In genomic region chr20:1688886-1689538, GRCh38 we compare ENCODE assay signal across 19 cellular contexts. TPM values are rescaled to one million over a fixed set of nuclear protein-coding genes. Genes with fewer than 3 reads are reported as not detected.
A peak's percentile ranks its signal among the peaks of the same experiment; 100 is the strongest.
DNase-seq lines count a peak whose midpoint lies in the region; ATAC-seq and TF ChIP-seq lines count a peak whose summit lies in the region.
"Had no signal": no experiment of that assay in that cellular context is flagged by ENCODE, and none has a peak within 500 bp of the region (broad histone marks: within the 10 kb centered on the region; RNA-seq: fewer than 3 reads in every experiment).

No MANE protein-coding gene starts in this region.

- no peak overlapping the region for H3K4me3 Mint-ChIP-seq in T-helper 2 cell treated with Interferon-gamma antibody and Interleukin-4, amounts not matched to agents 5 μg/mL and 100 μg/mL, for 36 hours
- peak overlapping the region; percentile 24 for H3K4me3 Mint-ChIP-seq in activated naive CD8-positive, alpha-beta T cell treated with anti-CD3 and anti-CD28 coated beads, Interleukin-2, amount 50 U/mL, for 24 hours
- no peak overlapping the region for H3K4me3 Mint-ChIP-seq in glutamatergic neuron (ENCODE audit: unreplicated experiment)

- peaks cover 37% of the 10 kb centered on the region for H3K4me1 Mint-ChIP-seq in T-helper 2 cell treated with Interferon-gamma antibody and Interleukin-4, amounts not matched to agents 5 μg/mL and 100 μg/mL, for 36 hours (ENCODE audit: low read depth)
- peaks cover 58% of the 10 kb centered on the region for H3K4me1 Mint-ChIP-seq in activated naive CD8-positive, alpha-beta T cell treated with anti-CD3 and anti-CD28 coated beads, Interleukin-2, amount 50 U/mL, for 24 hours
- peaks cover 4% of the 10 kb centered on the region for H3K4me1 Mint-ChIP-seq in glutamatergic neuron (ENCODE audit: low read depth, unreplicated experiment)

- TF ChIP-seq CTCF in glutamatergic neuron (IDR thresholded peaks at IDR 0.05; ENCODE audit: partially characterized antibody, unreplicated experiment), result no peak

- H3K27ac Mint-ChIP-seq in T-helper 2 cell treated with Interferon-gamma antibody and Interleukin-4, amounts not matched to agents 5 μg/mL and 100 μg/mL, for 36 hours, result peak overlapping the region; percentile 3
- peak overlapping the region; percentile 66 to 81 for H3K27ac Mint-ChIP-seq in activated naive CD4-positive, alpha-beta T cell treated with anti-CD3 and anti-CD28 coated beads, Interleukin-2, amount 50 U/mL, for 72 hours
- H3K27ac Mint-ChIP-seq in activated naive CD8-positive, alpha-beta T cell treated with anti-CD3 and anti-CD28 coated beads, Interleukin-2, amount 50 U/mL, for 24 hours, result peak overlapping the region; percentile 85
- H3K27ac Mint-ChIP-seq in glutamatergic neuron (ENCODE audit: unreplicated experiment), result no peak overlapping the region
- H3K27ac Mint-ChIP-seq: CD4-positive, alpha-beta memory T cell had no signal

- H3K9me3 Mint-ChIP-seq in T-helper 2 cell treated with Interferon-gamma antibody and Interleukin-4, amounts not matched to agents 5 μg/mL and 100 μg/mL, for 36 hours, result peaks cover 15% of the 10 kb centered on the region
- H3K9me3 Mint-ChIP-seq in activated naive CD4-positive, alpha-beta T cell treated with anti-CD3 and anti-CD28 coated beads, Interleukin-2, amount 50 U/mL, for 72 hours, result peaks cover 0 to 10% of the 10 kb centered on the region in 2 donors
- no peaks in the 10 kb centered on the region for H3K9me3 Mint-ChIP-seq in activated naive CD8-positive, alpha-beta T cell treated with anti-CD3 and anti-CD28 coated beads, Interleukin-2, amount 50 U/mL, for 24 hours
- H3K9me3 Mint-ChIP-seq in glutamatergic neuron (ENCODE audit: unreplicated experiment), result peaks cover 5% of the 10 kb centered on the region

- no peak for DNase-seq in T-helper 2 cell treated with Interferon-gamma antibody and Interleukin-4, amounts not matched to agents 5 μg/mL and 100 μg/mL, for 36 hours (ENCODE audit: low spot score)
- DNase-seq in T-helper 2 cell (no peak), mesenteric fat pad (ENCODE audit: low spot score) (no peak), glutamatergic neuron (no peak)
- no peak for DNase-seq in activated naive CD4-positive, alpha-beta T cell treated with anti-CD3 and anti-CD28 coated beads, Interleukin-2, amount 50 U/mL, for 72 hours (ENCODE audit: low spot score in 2 of 2)
- DNase-seq in activated naive CD4-positive, alpha-beta T cell treated with Interleukin-2 at 50 U/mL for 16 hours, result no peak
- DNase-seq in activated naive CD8-positive, alpha-beta T cell treated with anti-CD3 and anti-CD28 coated beads, Interleukin-2, amount 50 U/mL, for 24 hours, result no peak
- DNase-seq in stimulated activated naive CD8-positive, alpha-beta T cell treated with anti-CD3 and anti-CD28 coated beads, Interleukin-15, Interleukin-2, amounts not matched to agents 100 U/mL and 50 U/mL, for 24 hours, result no peak
- DNase-seq: BE2C; CD4-positive, alpha-beta memory T cell; IMR-90; Kasumi-1; MM.1S; NCI-H1105; NCI-H1694 treated with DMSO at 0.1 percent for 48 hours; NCI-H2107; NCI-H2227 treated with DMSO at 0.1 percent for 48 hours; NCI-H524 had no signal

- peak in 1 of 2 donors; percentile 75 for ATAC-seq in activated naive CD4-positive, alpha-beta T cell treated with anti-CD3 and anti-CD28 coated beads, Interleukin-2, amount 50 U/mL, for 72 hours
- ATAC-seq in activated naive CD8-positive, alpha-beta T cell treated with anti-CD3 and anti-CD28 coated beads, Interleukin-2, amount 50 U/mL, for 24 hours, result peak; percentile 58
- peak; percentile 44 for ATAC-seq in stimulated activated naive CD8-positive, alpha-beta T cell treated with anti-CD3 and anti-CD28 coated beads, Interleukin-15, Interleukin-2, amounts not matched to agents 100 U/mL and 50 U/mL, for 24 hours

- no peaks in the 10 kb centered on the region for H3K27me3 Mint-ChIP-seq in T-helper 2 cell treated with Interferon-gamma antibody and Interleukin-4, amounts not matched to agents 5 μg/mL and 100 μg/mL, for 36 hours (ENCODE audit: low read depth)
- no peaks in the 10 kb centered on the region for H3K27me3 Mint-ChIP-seq in activated naive CD8-positive, alpha-beta T cell treated with anti-CD3 and anti-CD28 coated beads, Interleukin-2, amount 50 U/mL, for 24 hours
- H3K27me3 Mint-ChIP-seq in glutamatergic neuron (ENCODE audit: unreplicated experiment), result peaks cover 4% of the 10 kb centered on the region

- peaks cover 9% of the 10 kb centered on the region for H3K36me3 Mint-ChIP-seq in T-helper 2 cell treated with Interferon-gamma antibody and Interleukin-4, amounts not matched to agents 5 μg/mL and 100 μg/mL, for 36 hours (ENCODE audit: low read depth)
- H3K36me3 Mint-ChIP-seq in activated naive CD4-positive, alpha-beta T cell treated with anti-CD3 and anti-CD28 coated beads, Interleukin-2, amount 50 U/mL, for 72 hours, result peaks cover 15 to 37% of the 10 kb centered on the region in 2 donors
- H3K36me3 Mint-ChIP-seq in activated naive CD8-positive, alpha-beta T cell treated with anti-CD3 and anti-CD28 coated beads, Interleukin-2, amount 50 U/mL, for 24 hours (ENCODE audit: low read depth), result peaks cover 7% of the 10 kb centered on the region
- H3K36me3 Mint-ChIP-seq in glutamatergic neuron (ENCODE audit: unreplicated experiment), result no peaks in the 10 kb centered on the region

RNA-seq across cellular contexts. Expression of gene SIRPG, which starts 31.4 kb away (rescaled TPM):
- 10 to 100 TPM; 46.9 to 67.8 TPM for total RNA-seq in activated naive CD4-positive, alpha-beta T cell treated with anti-CD3 and anti-CD28 coated beads, Interleukin-2, amount 50 U/mL, for 72 hours
- total RNA-seq in mesenteric fat pad (not detected), glutamatergic neuron (ENCODE audit: unreplicated experiment) (not detected)
- total RNA-seq: HT1080, IMR-90 had no signal

Comparison
In these comparisons a context has a peak if more than half of its experiments do, and no peak if none do; other contexts are left out.
1. RNA of gene SIRPG, which starts 31.4 kb away (total RNA-seq): 46.9 to 67.8 TPM in activated naive CD4-positive, alpha-beta T cell treated with anti-CD3 and anti-CD28 coated beads, Interleukin-2, amount 50 U/mL, for 72 hours; not detected in mesenteric fat pad (single experiment) and not detected in glutamatergic neuron (single experiment); every median in the first group is over 10 times any median in the second.